Comparison of ENCODE assay signal across 2 cellular contexts in the genomic region with DNA sequence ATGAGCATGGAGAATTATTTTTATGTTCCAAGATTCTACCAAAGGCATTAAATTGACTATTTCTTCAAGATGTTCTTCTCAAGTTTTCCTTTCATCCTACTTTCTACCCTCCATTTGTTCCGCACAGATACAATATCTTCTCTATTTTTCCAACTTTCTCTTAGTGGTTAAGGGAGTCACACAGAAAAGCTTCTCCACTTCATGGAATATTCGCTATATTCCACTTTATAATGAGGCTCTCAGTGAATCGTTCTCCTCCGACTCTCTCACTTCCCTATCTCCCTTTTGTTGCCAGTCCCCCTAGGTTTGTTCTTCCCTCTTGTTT.
TF ChIP-seq lines count a peak whose summit lies in the region.

No MANE protein-coding gene starts in this region.

TF ChIP-seq in SK-N-SH, 30 proteins besides CTCF, POLR2A, EP300 and RAD21 (continued from another document):
- TF ChIP-seq ZBTB33 (IDR thresholded peaks at IDR 0.05; ENCODE audit: borderline replicate concordance, low read depth) (no peak), RXRA (IDR thresholded peaks at IDR 0.05; ENCODE audit: borderline replicate concordance, low read depth) (no peak)

TF ChIP-seq in SK-N-SH treated with all-trans-retinoic acid at 6 μM for 48 hours, 23 proteins besides CTCF, POLR2A, EP300 and RAD21 (continued from another document):
- TF ChIP-seq PATZ1 (CRISPR knock-in tag; IDR thresholded peaks at IDR 0.05; ENCODE audit: borderline replicate concordance) (no peak), ISL1 (CRISPR knock-in tag; IDR thresholded peaks at IDR 0.05) (no peak), ZNF565 (CRISPR knock-in tag; conservative IDR thresholded peaks at IDR 0.05; ENCODE audit: low read depth) (no peak), RARB (CRISPR knock-in tag; IDR thresholded peaks at IDR 0.05) (no peak), GLIS3 (CRISPR knock-in tag; IDR thresholded peaks at IDR 0.05) (no peak), TOX (CRISPR knock-in tag; IDR thresholded peaks at IDR 0.05; ENCODE audit: borderline replicate concordance) (no peak), OSR1 (CRISPR knock-in tag; IDR thresholded peaks at IDR 0.05) (no peak)
- TF ChIP-seq, protein P1, sequence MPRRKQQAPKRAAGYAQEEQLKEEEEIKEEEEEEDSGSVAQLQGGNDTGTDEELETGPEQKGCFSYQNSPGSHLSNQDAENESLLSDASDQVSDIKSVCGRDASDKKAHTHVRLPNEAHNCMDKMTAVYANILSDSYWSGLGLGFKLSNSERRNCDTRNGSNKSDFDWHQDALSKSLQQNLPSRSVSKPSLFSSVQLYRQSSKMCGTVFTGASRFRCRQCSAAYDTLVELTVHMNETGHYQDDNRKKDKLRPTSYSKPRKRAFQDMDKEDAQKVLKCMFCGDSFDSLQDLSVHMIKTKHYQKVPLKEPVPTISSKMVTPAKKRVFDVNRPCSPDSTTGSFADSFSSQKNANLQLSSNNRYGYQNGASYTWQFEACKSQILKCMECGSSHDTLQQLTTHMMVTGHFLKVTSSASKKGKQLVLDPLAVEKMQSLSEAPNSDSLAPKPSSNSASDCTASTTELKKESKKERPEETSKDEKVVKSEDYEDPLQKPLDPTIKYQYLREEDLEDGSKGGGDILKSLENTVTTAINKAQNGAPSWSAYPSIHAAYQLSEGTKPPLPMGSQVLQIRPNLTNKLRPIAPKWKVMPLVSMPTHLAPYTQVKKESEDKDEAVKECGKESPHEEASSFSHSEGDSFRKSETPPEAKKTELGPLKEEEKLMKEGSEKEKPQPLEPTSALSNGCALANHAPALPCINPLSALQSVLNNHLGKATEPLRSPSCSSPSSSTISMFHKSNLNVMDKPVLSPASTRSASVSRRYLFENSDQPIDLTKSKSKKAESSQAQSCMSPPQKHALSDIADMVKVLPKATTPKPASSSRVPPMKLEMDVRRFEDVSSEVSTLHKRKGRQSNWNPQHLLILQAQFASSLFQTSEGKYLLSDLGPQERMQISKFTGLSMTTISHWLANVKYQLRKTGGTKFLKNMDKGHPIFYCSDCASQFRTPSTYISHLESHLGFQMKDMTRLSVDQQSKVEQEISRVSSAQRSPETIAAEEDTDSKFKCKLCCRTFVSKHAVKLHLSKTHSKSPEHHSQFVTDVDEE (CRISPR knock-in tag; IDR thresholded peaks at IDR 0.05), result no peak
TF ChIP-seq in SK-N-SH treated with all-trans-retinoic acid at 6 μM for 48 hours: peak in this region for 0.
